In genomic region chr1:35555212-35555584, GRCh38 we compare ENCODE assay signal across 9 cellular contexts. TPM values are rescaled to one million over a fixed set of nuclear protein-coding genes. Genes with fewer than 3 reads are reported as not detected.
A peak's percentile ranks its signal among the peaks of the same experiment; 100 is the strongest.
DNase-seq lines count a peak whose midpoint lies in the region; ATAC-seq, FAIRE-seq and TF ChIP-seq lines count a peak whose summit lies in the region.
"Had no signal": no experiment of that assay in that cellular context is flagged by ENCODE, and none has a peak within 500 bp of the region (broad histone marks: within the 10 kb centered on the region; RNA-seq: fewer than 3 reads in every experiment).

No MANE protein-coding gene starts in this region.

- WGBS in GM12878 (ENCODE audit: insufficient coverage, insufficient replicate concordance, low lambda C conversion rate, missing lambda C conversion rate), result 70% methylated on average over 4 of the region's 4 CpGs

- H3K4me2 ChIP-seq in GM23338, result peak overlapping the region; percentile 71
- H3K4me2 ChIP-seq in GM12878 (ENCODE audit: control insufficient read depth, insufficient read depth), result peak overlapping the region; percentile 90; the same call in 1 of the 2 replicates

- TF ChIP-seq RAD21 in GM12878 (IDR thresholded peaks at IDR 0.05; ENCODE audit: insufficient read depth, low read depth, low read length), result no peak

- FAIRE-seq in GM12878 (lab: Jason Lieb, UNC) (no peak), kidney (lab: Jason Lieb, UNC) (no peak)

- H3K27ac ChIP-seq in 22Rv1 (peak overlapping the region; percentile 90), GM23338 (ENCODE audit: low read depth) (peak overlapping the region; percentile 93), GM12878 (ENCODE audit: control insufficient read depth, insufficient read depth) (no peak overlapping the region), lower lobe of right lung (peak overlapping the region; percentile 96), kidney (ENCODE audit: low read depth in 2 of 2, low read length in 2 of 2) (no peak overlapping the region)

- peaks cover 49% of the 10 kb centered on the region for H3K4me1 Mint-ChIP-seq in GM23338

- intact Hi-C loops in GM12878 (cut with micrococcal nuclease; ENCODE audit: unreplicated experiment) (no loop called here), lower lobe of right lung (cut with DNase I) (loop anchor here (10.0 kb wide), 1 partner anchor 100 kb away; no protein-coding TSS in a partner anchor), mucosa of descending colon (cut with DNase I, micrococcal nuclease) (no loop called here), kidney (cut with DNase I) (no loop called here)

- no peaks in the 10 kb centered on the region for H4K20me1 ChIP-seq in GM23338 (replicated peaks; ENCODE audit: insufficient read depth)
- H4K20me1 ChIP-seq in GM12878 (ENCODE audit: control insufficient read depth, insufficient read depth), result no peaks in the 10 kb centered on the region

- DNase-seq in GM23338 (ENCODE audit: low spot score), result no peak
- DNase-seq in GM12878 (ENCODE audit: low read depth, low spot score), result no peak
- DNase-seq in lower lobe of right lung, result no peak
- DNase-seq in NCI-H524 treated with DMSO at 0.1 percent for 48 hours (lab: John Stamatoyannopoulos, UW), result no peak
- DNase-seq in mucosa of descending colon, result no peak
- no peak for DNase-seq in kidney
- DNase-seq: NCI-H446 treated with DMSO at 0.1 percent for 48 hours had no signal

- no peak for TF ChIP-seq CTCF in 22Rv1 (IDR thresholded peaks at IDR 0.05)
- TF ChIP-seq CTCF in GM23338 (conservative IDR thresholded peaks at IDR 0.05; ENCODE audit: low read depth in 2 of 2), result no peak
- TF ChIP-seq CTCF in GM12878 (IDR thresholded peaks at IDR 0.05 in 2 of 3, conservative IDR thresholded peaks at IDR 0.05 in 1 of 3; ENCODE audit: control insufficient read depth in 2 of 3, extremely low read depth in 1 of 3, insufficient read depth in 1 of 3, low read depth in 3 of 3, low read length in 3 of 3), result no peak
- TF ChIP-seq CTCF in lower lobe of right lung (IDR thresholded peaks at IDR 0.05), result no peak
- no peak for TF ChIP-seq CTCF in mucosa of descending colon (IDR thresholded peaks at IDR 0.05)
- TF ChIP-seq CTCF in kidney (IDR thresholded peaks at IDR 0.05; ENCODE audit: borderline replicate concordance, extremely low read depth, insufficient read depth), result no peak

- peaks cover 14% of the 10 kb centered on the region for H3K27me3 Mint-ChIP-seq in GM23338 (ENCODE audit: insufficient read depth, low read depth, poor library complexity)

- peaks cover 59% of the 10 kb centered on the region for H3K79me2 ChIP-seq in GM23338 (replicated peaks; ENCODE audit: insufficient read depth)
- peaks cover 44% of the 10 kb centered on the region for H3K79me2 ChIP-seq in GM12878 (ENCODE audit: control insufficient read depth, insufficient read depth, low read length)

- H3K27ac Mint-ChIP-seq in GM23338, result peak overlapping the region; percentile 93

- BruUV-seq in GM12878 (replicated peaks; lab: Mats Ljungman, UMichigan), result no TSS peak

- H3K9me2 ChIP-seq in GM23338 (ENCODE audit: insufficient read depth), result no peaks in the 10 kb centered on the region

- H3F3A ChIP-seq in GM23338 (replicated peaks; ENCODE audit: low read depth), result peaks cover 13% of the 10 kb centered on the region

- peaks cover 3% of the 10 kb centered on the region; the same call in 1 of the 3 replicates for H3K9me3 Mint-ChIP-seq in GM23338

- H3K9ac ChIP-seq in GM12878 (ENCODE audit: control insufficient read depth, insufficient read depth, low read length), result no peak overlapping the region
- no peak overlapping the region for H3K9ac ChIP-seq in kidney (ENCODE audit: low read length in 2 of 2)

- H3K9me3 ChIP-seq in GM12878 (replicated peaks; ENCODE audit: control insufficient read depth, insufficient read depth, low read length) (no peaks in the 10 kb centered on the region), lower lobe of right lung (no peaks in the 10 kb centered on the region), mucosa of descending colon (no peaks in the 10 kb centered on the region), kidney (ENCODE audit: control insufficient read depth in 1 of 2, low read length in 2 of 2) (no peaks in the 10 kb centered on the region)

- SMC1A ChIA-PET in GM12878 (lab: Charles Lee; ENCODE audit: uncharacterized antibody, unreplicated experiment), result interaction anchor here (1.4 to 2.6 kb wide), 5 partner anchors 9 to 214 kb away, joined by 4 to 20 read pairs (median 6); partner anchors contain the start of gene CLSPN

- in situ Hi-C loops in GM12878 (cut with MboI), result no loop called here

- POLR2A ChIA-PET in GM12878 (lab: Charles Lee), result interaction anchor here (2.1 to 2.9 kb wide), 2 partner anchors 17 to 20 kb away, joined by 10 to 19 read pairs; no protein-coding TSS in a partner anchor

- peaks cover 34% of the 10 kb centered on the region for H3K4me1 ChIP-seq in GM23338 (ENCODE audit: insufficient read depth)
- H3K4me1 ChIP-seq in GM12878 (ENCODE audit: control insufficient read depth, insufficient read depth, low read length), result peaks cover 10% of the 10 kb centered on the region
- peaks cover 52% of the 10 kb centered on the region for H3K4me1 ChIP-seq in lower lobe of right lung
- H3K4me1 ChIP-seq in mucosa of descending colon (ENCODE audit: low read depth), result peaks cover 25% of the 10 kb centered on the region
- peaks cover 13 to 19% of the 10 kb centered on the region in 2 donors for H3K4me1 ChIP-seq in kidney (ENCODE audit: control insufficient read depth in 1 of 2, insufficient read depth in 1 of 2, low read depth in 1 of 2, low read length in 2 of 2)

- ATAC-seq in GM23338 (peak; percentile 5), GM12878 (no peak), lower lobe of right lung (no peak), mucosa of descending colon (no peak), HG03520 (IDR thresholded peaks at IDR 0.05; ENCODE audit: unreplicated experiment) (no peak)

- CTCF ChIA-PET in GM12878 (lab: Yijun Ruan, JAX), result interaction anchor here (0.9 to 3.9 kb wide), 5 partner anchors 10 to 161 kb away, joined by 3 to 40 read pairs (median 11); no protein-coding TSS in a partner anchor

- H3K36me3 Mint-ChIP-seq in GM23338 (ENCODE audit: low read depth), result peaks cover 34% of the 10 kb centered on the region

- no peak for TF ChIP-seq EP300 in GM12878 (IDR thresholded peaks at IDR 0.05; ENCODE audit: borderline replicate concordance in 1 of 2, control insufficient read depth in 1 of 2, low read depth in 2 of 2, low read length in 2 of 2)

- H2AFZ ChIP-seq in GM23338 (no peak overlapping the region), GM12878 (ENCODE audit: control insufficient read depth, low read depth, low read length) (no peak overlapping the region)

- H3K27me3 ChIP-seq in GM23338 (ENCODE audit: insufficient read depth) (no peaks in the 10 kb centered on the region), GM12878 (replicated peaks in 1 of 2; ENCODE audit: control insufficient read depth in 2 of 2, insufficient read depth in 2 of 2, low read length in 1 of 2) (no peaks in the 10 kb centered on the region), lower lobe of right lung (ENCODE audit: low read depth) (no peaks in the 10 kb centered on the region)

- H3K36me3 ChIP-seq in GM23338 (ENCODE audit: insufficient read depth) (peaks cover 7% of the 10 kb centered on the region; the same call in 1 of the 2 replicates), GM12878 (ENCODE audit: control insufficient read depth in 2 of 2, insufficient read depth in 2 of 2, low read length in 1 of 2) (peaks cover 0 to 5% of the 10 kb centered on the region in 2 experiments; a peak in 3 of 4 replicates), lower lobe of right lung (peaks cover 37% of the 10 kb centered on the region), mucosa of descending colon (ENCODE audit: low read depth) (peaks cover 7% of the 10 kb centered on the region), kidney (ENCODE audit: control insufficient read depth in 1 of 2, insufficient read depth in 2 of 2, low read length in 2 of 2) (peaks cover 3 to 14% of the 10 kb centered on the region in 2 donors)

- H3K4me3 Mint-ChIP-seq in GM23338, result peak overlapping the region; percentile 98

- no peak for TF ChIP-seq POLR2A in GM12878 (IDR thresholded peaks at IDR 0.05; ENCODE audit: low read depth, low read length)

- RAD21 ChIA-PET in GM12878 (lab: Charles Lee; ENCODE audit: unreplicated experiment), result interaction anchor here (1.0 to 4.6 kb wide), 4 partner anchors 10 to 104 kb away, joined by 4 to 35 read pairs (median 21); no protein-coding TSS in a partner anchor

- H3K4me3 ChIP-seq in GM23338 (peak overlapping the region; percentile 91), GM12878 (peak overlapping the region; percentile 67; the same call in 1 of the 2 replicates), lower lobe of right lung (peak overlapping the region; percentile 85), mucosa of descending colon (no peak overlapping the region), kidney (ENCODE audit: low read length in 2 of 2) (no peak overlapping the region)

RNA-seq across cellular contexts. Expression of gene KIAA0319L, which starts 2.0 kb away (rescaled TPM):
- 74.0 and 75.1 TPM in 2 replicates for total RNA-seq in GM23338 (2014; rRNA removed; shearing (Covaris generic))
- polyA plus RNA-seq in GM23338 (2016; fragmentation: Nextera tagmentation; extraction: Ambion mirVana), result 25.6 and 27.2 TPM in 2 replicates
- 303 and 335 TPM in 2 replicates for total RNA-seq in GM12878 (2013; cell fraction: nucleolus; rRNA removed)
- total RNA-seq in GM12878 (2014; rRNA removed), result 22.6 and 24.3 TPM in 2 replicates
- total RNA-seq in GM12878 (2014; rRNA removed; fragmentation: Illumina TruSeq; extraction: Trizol), result 20.7 and 22.1 TPM in 2 replicates
- 26.9 and 30.3 TPM in 2 replicates for total RNA-seq in GM12878 (2021)
- polyA plus RNA-seq in GM12878 (2011; ENCODE audit: low read depth), result 34.7 TPM
- 57.8 and 63.2 TPM in 2 replicates for polyA plus RNA-seq in GM12878 (2011; rRNA removed)
- polyA plus RNA-seq in GM12878 (2011; cell fraction: cytosol; rRNA removed), result 48.5 and 52.4 TPM in 2 replicates
- polyA plus RNA-seq in GM12878 (2011; cell fraction: nucleus; rRNA removed), result 87.3 and 100 TPM in 2 replicates
- polyA plus RNA-seq in GM12878 (2012), result 27.1 and 32.7 TPM in 2 replicates
- polyA plus RNA-seq in GM12878 (2014; fragmentation: Illumina TruSeq; extraction: Trizol), result 26.7 and 35.3 TPM in 2 replicates
- polyA plus RNA-seq in GM12878 (2014; fragmentation: Nextera tagmentation; extraction: Ambion mirVana), result 1 to 10 TPM; 2.6 to 5.9 TPM
- polyA plus RNA-seq in GM12878 (2014; rRNA removed), result 23.6 and 26.1 TPM in 2 replicates
- 10 to 100 TPM; 24.7 to 26.5 TPM for polyA plus RNA-seq in GM12878 (2016; fragmentation: Nextera tagmentation; extraction: Ambion mirVana)
- polyA minus RNA-seq in GM12878 (2011; rRNA and poly(A)+ RNA removed), result 90.8 and 95.8 TPM in 2 replicates
- 14.3 and 21.3 TPM in 2 replicates for polyA minus RNA-seq in GM12878 (2011; cell fraction: cytosol; rRNA and poly(A)+ RNA removed)
- 82.8 and 101 TPM in 2 replicates for polyA minus RNA-seq in GM12878 (2011; cell fraction: nucleus; rRNA and poly(A)+ RNA removed)
- total RNA-seq in lower lobe of right lung, result 79.6 TPM
- total RNA-seq in mucosa of descending colon, result 10 to 100 TPM; 59.6 to 84.6 (median 75.7) TPM
- total RNA-seq in kidney, result 73.0 TPM
- 30.3 TPM for polyA plus RNA-seq in kidney (ENCODE audit: insufficient read depth, low read depth, low replicate concordance)

RNA-seq across cellular contexts. Expression of gene NCDN, which starts 2.4 kb away (rescaled TPM):
- 43.1 and 44.2 TPM in 2 replicates for total RNA-seq in GM23338 (2014; rRNA removed; shearing (Covaris generic))
- polyA plus RNA-seq in GM23338 (2016; fragmentation: Nextera tagmentation; extraction: Ambion mirVana), result 13.2 and 14.7 TPM in 2 replicates
- 16.7 and 20.9 TPM in 2 replicates for total RNA-seq in GM12878 (2013; cell fraction: nucleolus; rRNA removed)
- total RNA-seq in GM12878 (2014; rRNA removed), result 11.2 and 14.8 TPM in 2 replicates
- 5.3 and 6.0 TPM in 2 replicates for total RNA-seq in GM12878 (2014; rRNA removed; fragmentation: Illumina TruSeq; extraction: Trizol)
- total RNA-seq in GM12878 (2021), result 22.2 and 25.5 TPM in 2 replicates
- 5.6 TPM for polyA plus RNA-seq in GM12878 (2011; ENCODE audit: low read depth)
- polyA plus RNA-seq in GM12878 (2011; rRNA removed), result 1.9 and 5.4 TPM in 2 replicates
- 8.4 and 8.9 TPM in 2 replicates for polyA plus RNA-seq in GM12878 (2011; cell fraction: cytosol; rRNA removed)
- polyA plus RNA-seq in GM12878 (2011; cell fraction: nucleus; rRNA removed), result 20.0 and 25.2 TPM in 2 replicates
- 13.0 and 13.5 TPM in 2 replicates for polyA plus RNA-seq in GM12878 (2012)
- polyA plus RNA-seq in GM12878 (2014; fragmentation: Illumina TruSeq; extraction: Trizol), result 3.3 and 7.0 TPM in 2 replicates
- 1 to 10 TPM; 1.8 to 2.0 TPM for polyA plus RNA-seq in GM12878 (2014; fragmentation: Nextera tagmentation; extraction: Ambion mirVana)
- polyA plus RNA-seq in GM12878 (2014; rRNA removed), result 17.0 and 21.0 TPM in 2 replicates
- polyA plus RNA-seq in GM12878 (2016; fragmentation: Nextera tagmentation; extraction: Ambion mirVana), result 10 to 100 TPM; 23.5 to 24.6 TPM
- 5.9 and 6.7 TPM in 2 replicates for polyA minus RNA-seq in GM12878 (2011; rRNA and poly(A)+ RNA removed)
- polyA minus RNA-seq in GM12878 (2011; cell fraction: cytosol; rRNA and poly(A)+ RNA removed), result 4.0 and 8.7 TPM in 2 replicates
- 9.8 and 12.9 TPM in 2 replicates for polyA minus RNA-seq in GM12878 (2011; cell fraction: nucleus; rRNA and poly(A)+ RNA removed)
- 20.2 TPM for total RNA-seq in lower lobe of right lung
- total RNA-seq in mucosa of descending colon, result 10 to 100 TPM in 2 of 3 donors, 1 to 10 TPM in 1; 6.7 to 30.4 (median 11.2) TPM
- total RNA-seq in kidney, result 22.4 TPM
- 14.3 TPM for polyA plus RNA-seq in kidney (ENCODE audit: insufficient read depth, low read depth, low replicate concordance)

RNA-seq across cellular contexts. Expression of gene TFAP2E, which starts 17.9 kb away (rescaled TPM):
- 0.12 and 1.4 TPM in 2 replicates for total RNA-seq in GM23338 (2014; rRNA removed; shearing (Covaris generic))
- 0.34 TPM in 1 of 2 replicates, not detected in the other for polyA plus RNA-seq in GM23338 (2016; fragmentation: Nextera tagmentation; extraction: Ambion mirVana)
- 0.61 TPM in 1 of 2 replicates, not detected in the other for total RNA-seq in GM12878 (2013; cell fraction: nucleolus; rRNA removed)
- total RNA-seq in GM12878 (2014; rRNA removed), result 0.34 and 0.76 TPM in 2 replicates
- total RNA-seq in GM12878 (2014; rRNA removed; fragmentation: Illumina TruSeq; extraction: Trizol), result 0.27 and 0.60 TPM in 2 replicates
- total RNA-seq in GM12878 (2021), result 0.85 and 0.93 TPM in 2 replicates
- 0.21 TPM for polyA plus RNA-seq in GM12878 (2011; ENCODE audit: low read depth)
- polyA plus RNA-seq in GM12878 (2011; rRNA removed), result 0.10 TPM in 1 of 2 replicates, not detected in the other
- polyA plus RNA-seq in GM12878 (2011; cell fraction: cytosol; rRNA removed), result 0.03 TPM in 1 of 2 replicates, not detected in the other
- polyA plus RNA-seq in GM12878 (2011; cell fraction: nucleus; rRNA removed), result 0.45 and 0.54 TPM in 2 replicates
- polyA plus RNA-seq in GM12878 (2012), result 0.36 and 0.60 TPM in 2 replicates
- polyA plus RNA-seq in GM12878 (2014; fragmentation: Illumina TruSeq; extraction: Trizol), result 0.52 and 0.71 TPM in 2 replicates
- under 1 TPM; 0.22 to 0.52 TPM for polyA plus RNA-seq in GM12878 (2014; fragmentation: Nextera tagmentation; extraction: Ambion mirVana)
- polyA plus RNA-seq in GM12878 (2014; rRNA removed), result 1.1 and 1.4 TPM in 2 replicates
- 1 to 10 TPM in 1 of 2 experiments, under 1 TPM in 1; 0.24 to 1.0 TPM for polyA plus RNA-seq in GM12878 (2016; fragmentation: Nextera tagmentation; extraction: Ambion mirVana)
- not detected in 2 replicates for polyA minus RNA-seq in GM12878 (2011; rRNA and poly(A)+ RNA removed)
- polyA minus RNA-seq in GM12878 (2011; cell fraction: cytosol; rRNA and poly(A)+ RNA removed), result not detected in 2 replicates
- not detected in 2 replicates for polyA minus RNA-seq in GM12878 (2011; cell fraction: nucleus; rRNA and poly(A)+ RNA removed)
- 2.2 TPM for total RNA-seq in lower lobe of right lung
- under 1 TPM; 0.27 to 0.79 (median 0.67) TPM for total RNA-seq in mucosa of descending colon
- total RNA-seq in kidney, result 1.0 TPM
- 0.28 TPM for polyA plus RNA-seq in kidney (ENCODE audit: insufficient read depth, low read depth, low replicate concordance)

Comparison
In these comparisons a context has a peak if more than half of its experiments do, and no peak if none do; other contexts are left out.
1. H3K27ac ChIP-seq: peak in 22Rv1 (single experiment), GM23338 (single experiment) and lower lobe of right lung (single experiment); none in GM12878 (single experiment) and kidney (0 of 2).
2. H3K4me3 ChIP-seq: peak in GM23338 (single experiment), GM12878 (single experiment) and lower lobe of right lung (single experiment); none in mucosa of descending colon (single experiment) and kidney (0 of 2).